In genomic region chrX:109889289-109890006, GRCh38 we compare ENCODE assay signal across 9 cellular contexts.
DNase-seq lines count a peak whose midpoint lies in the region; ATAC-seq and TF ChIP-seq lines count a peak whose summit lies in the region.
"Had no signal": no experiment of that assay in that cellular context is flagged by ENCODE, and none has a peak within 500 bp of the region (broad histone marks: within the 10 kb centered on the region; RNA-seq: fewer than 3 reads in every experiment).

No MANE protein-coding gene starts in this region.

- H3K9ac ChIP-seq in OCI-LY3 (ENCODE audit: low read length): peak overlapping the region; percentile 72

- TF ChIP-seq CTCF in A673 (conservative IDR thresholded peaks at IDR 0.05; ENCODE audit: low read depth, low read length) (peak; percentile 28), OCI-LY3 (IDR thresholded peaks at IDR 0.05; ENCODE audit: low read depth, low read length) (peak; percentile 61)

- no peak overlapping the region for H2AFZ ChIP-seq in OCI-LY3 (ENCODE audit: low read depth, low read length)

- H3K4me3 ChIP-seq in A673 (ENCODE audit: low read depth, low read length, poor library complexity, severe bottlenecking) (no peak overlapping the region), OCI-LY3 (ENCODE audit: low read length) (peak overlapping the region; percentile 70)
- H3K4me3 ChIP-seq: tibial artery had no signal

- no TSS peak for BruUV-seq in A673 (replicated peaks; lab: Mats Ljungman, UMichigan)

- H3K79me2 ChIP-seq in OCI-LY3 (ENCODE audit: low read length): no peaks in the 10 kb centered on the region

- H3K36me3 ChIP-seq in A673 (ENCODE audit: insufficient read depth, low read length, poor library complexity, severe bottlenecking) (no peaks in the 10 kb centered on the region), OCI-LY3 (replicated peaks; ENCODE audit: low read depth, low read length) (no peaks in the 10 kb centered on the region)
- H3K36me3 ChIP-seq: tibial artery had no signal

- H3K4me1 ChIP-seq in A673 (ENCODE audit: insufficient read depth, low read length, poor library complexity, severe bottlenecking) (no peaks in the 10 kb centered on the region), OCI-LY3 (ENCODE audit: low read length) (peaks cover 55% of the 10 kb centered on the region)
- H3K4me1 ChIP-seq: tibial artery had no signal

- no peaks in the 10 kb centered on the region for H4K20me1 ChIP-seq in OCI-LY3 (ENCODE audit: insufficient read depth, low read length)

- POLR2A ChIA-PET in A673 (lab: Charles Lee; ENCODE audit: low non-redundant PET): no interaction called here

- peak; percentile 65 for ATAC-seq in GM21447 (IDR thresholded peaks at IDR 0.05; ENCODE audit: unreplicated experiment)

- intact Hi-C loops in A673 (cut with micrococcal nuclease; ENCODE audit: unreplicated experiment): loop anchor here (2.0 to 10.0 kb wide), 3 partner anchors 253 to 1185 kb away; no protein-coding TSS in a partner anchor

- DNase-seq in A673 (ENCODE audit: low spot score): no peak
- DNase-seq in germinal center (ENCODE audit: low spot score): peak; percentile 25
- no peak for DNase-seq in activated CD4-positive, CD25-positive, alpha-beta regulatory T cell (lab: John Stamatoyannopoulos, UW)
- no peak for DNase-seq in SHP77 treated with DMSO at 0.1 percent for 48 hours (lab: John Stamatoyannopoulos, UW)
- no peak for DNase-seq in NCI-H1417 treated with DMSO at 0.1 percent for 48 hours (lab: John Stamatoyannopoulos, UW)
- DNase-seq in central memory CD4-positive, alpha-beta T cell: no peak
- DNase-seq: tibial artery had no signal

- no peak overlapping the region for H3K27ac ChIP-seq in A673 (ENCODE audit: low read depth, low read length, poor library complexity, severe bottlenecking)
- peak overlapping the region; percentile 95 for H3K27ac ChIP-seq in OCI-LY3 (ENCODE audit: low read length)
- H3K27ac ChIP-seq: tibial artery had no signal

- peak overlapping the region; percentile 97 for H3K4me2 ChIP-seq in OCI-LY3 (ENCODE audit: low read length)

- CTCF ChIA-PET in A673 (lab: Charles Lee): interaction anchor here (1.0 to 1.4 kb wide), 2 partner anchors 175 to 403 kb away, joined by 3 to 4 read pairs; no protein-coding TSS in a partner anchor

- H3K27me3 ChIP-seq in A673 (replicated peaks; ENCODE audit: insufficient read depth, low read depth, low read length, poor library complexity): no peaks in the 10 kb centered on the region
- H3K27me3 ChIP-seq in OCI-LY3 (ENCODE audit: low read depth, low read length): no peaks in the 10 kb centered on the region
- H3K27me3 ChIP-seq: tibial artery had no signal

- H3K9me3 ChIP-seq in A673 (ENCODE audit: low read depth, low read length, poor library complexity, severe bottlenecking): no peaks in the 10 kb centered on the region
- no peaks in the 10 kb centered on the region for H3K9me3 ChIP-seq in OCI-LY3 (ENCODE audit: insufficient read depth, low read length)
- H3K9me3 ChIP-seq: tibial artery had no signal
